Comparison of ENCODE assay signal across 10 cellular contexts in the genomic region with DNA sequence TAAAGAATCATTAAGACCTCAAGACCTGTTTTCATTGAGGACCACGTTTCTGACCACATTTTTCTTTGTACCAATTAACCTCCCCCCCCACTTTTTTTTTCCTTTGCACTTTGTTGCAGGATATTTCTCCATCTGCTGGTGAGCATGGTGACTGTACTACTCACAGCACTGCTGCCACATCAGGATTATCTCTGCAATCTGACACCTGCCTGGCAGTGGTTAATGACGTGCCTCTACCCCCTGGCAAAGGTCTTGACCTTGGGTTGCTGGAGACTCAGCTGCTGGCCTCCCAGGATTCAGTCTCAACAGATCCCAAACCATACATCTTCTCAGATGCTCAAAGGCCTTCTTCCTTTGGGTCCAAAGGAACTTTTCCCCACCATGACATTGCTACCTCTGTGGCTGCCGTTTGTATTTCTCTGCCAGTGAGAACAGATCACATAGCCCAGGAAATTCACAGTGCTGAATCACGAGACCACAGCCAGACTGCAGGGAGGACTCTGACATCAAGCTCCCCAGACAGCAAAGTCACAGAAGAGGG. TPM values are rescaled to one million over a fixed set of nuclear protein-coding genes. Genes with fewer than 3 reads are reported as not detected.
DNase-seq lines count a peak whose midpoint lies in the region; ATAC-seq and TF ChIP-seq lines count a peak whose summit lies in the region.
"Had no signal": no experiment of that assay in that cellular context is flagged by ENCODE, and none has a peak within 500 bp of the region (broad histone marks: within the 10 kb centered on the region; RNA-seq: fewer than 3 reads in every experiment).

No MANE protein-coding gene starts in this region.

- H3F3A ChIP-seq in smooth muscle cell (ENCODE audit: low read depth) = no peaks in the 10 kb centered on the region

- H3K27me3 ChIP-seq in smooth muscle cell (ENCODE audit: low read depth) = peaks cover 67% of the 10 kb centered on the region
- H3K27me3 ChIP-seq: neutrophil had no signal

- CTCF ChIA-PET in RWPE1 (lab: Yijun Ruan, JAX) = interaction anchor here (0.5 to 1.0 kb wide), 4 partner anchors 138 to 180 kb away, joined by 3 to 4 read pairs (median 4); no protein-coding TSS in a partner anchor

- TF ChIP-seq CTCF in RWPE1 (conservative IDR thresholded peaks at IDR 0.05; ENCODE audit: low read depth) = no peak
- no peak for TF ChIP-seq CTCF in smooth muscle cell (IDR thresholded peaks at IDR 0.05; ENCODE audit: borderline replicate concordance, insufficient read depth, poor library complexity, severe bottlenecking)

- no peaks in the 10 kb centered on the region for H3K36me3 ChIP-seq in smooth muscle cell (ENCODE audit: low read depth)
- H3K36me3 ChIP-seq: neutrophil had no signal

- POLR2A ChIA-PET in RWPE1 (lab: Yijun Ruan, JAX; ENCODE audit: low non-redundant PET) = no interaction called here

- H3K4me1 ChIP-seq in smooth muscle cell (ENCODE audit: low read depth) = no peaks in the 10 kb centered on the region

- H2AFZ ChIP-seq in smooth muscle cell (ENCODE audit: low read depth) = no peak overlapping the region

- H3K27ac ChIP-seq in RWPE1 (no peak overlapping the region), smooth muscle cell (ENCODE audit: low read depth) (no peak overlapping the region)
- H3K27ac ChIP-seq: neutrophil had no signal

- DNase-seq in NCI-H748 (lab: John Stamatoyannopoulos, UW; ENCODE audit: unreplicated experiment) (peak; percentile 33), NCI-H748 treated with DMSO at 0.1 percent for 48 hours (lab: John Stamatoyannopoulos, UW) (no peak), RWPE1 (ENCODE audit: low spot score) (peak; percentile 36), smooth muscle cell (lab: John Stamatoyannopoulos, UW; ENCODE audit: unreplicated experiment) (no peak)
- DNase-seq in activated effector memory CD4-positive, alpha-beta T cell treated with anti-CD3 and anti-CD28 coated beads, Interleukin-2, amount 50 U/mL, for 16 hours = peak; percentile 67
- DNase-seq in stimulated activated CD8-positive, alpha-beta memory T cell treated with anti-CD3 and anti-CD28 coated beads, Interleukin-7, amount 100 ng/mL, for 24 hours (ENCODE audit: low read depth) = peak; percentile 3
- DNase-seq: 8988T had no signal

- no peaks in the 10 kb centered on the region for H3K79me2 ChIP-seq in smooth muscle cell (ENCODE audit: low read depth)

- H3K4me3 ChIP-seq in smooth muscle cell = no peak overlapping the region

- H3K4me2 ChIP-seq in smooth muscle cell = no peak overlapping the region

- 58% methylated on average over 4 of the region's 4 CpGs for WGBS in smooth muscle cell (ENCODE audit: low lambda C conversion rate)

- H3K9ac ChIP-seq in smooth muscle cell (ENCODE audit: low read depth) = no peak overlapping the region

- ATAC-seq in GM18907 (IDR thresholded peaks at IDR 0.05; ENCODE audit: unreplicated experiment) (no peak), GM21737 (IDR thresholded peaks at IDR 0.05; ENCODE audit: unreplicated experiment) (no peak)

- H4K20me1 ChIP-seq in smooth muscle cell (ENCODE audit: low read depth) = no peaks in the 10 kb centered on the region

- no peaks in the 10 kb centered on the region for H3K9me3 ChIP-seq in smooth muscle cell (replicated peaks; ENCODE audit: low read depth)
- H3K9me3 ChIP-seq: neutrophil had no signal

RNA-seq across cellular contexts. Expression of a gene that starts 46.6 kb away (rescaled TPM):
- not detected in 2 replicates for total RNA-seq in smooth muscle cell
- polyA plus RNA-seq in smooth muscle cell = not detected in 2 replicates

Comparison
In these comparisons a context has a peak if more than half of its experiments do, and no peak if none do; other contexts are left out.
1. DNase-seq: peak in NCI-H748 (single experiment), RWPE1 (single experiment), activated effector memory CD4-positive, alpha-beta T cell treated with anti-CD3 and anti-CD28 coated beads, Interleukin-2, amount 50 U/mL, for 16 hours (single experiment) and stimulated activated CD8-positive, alpha-beta memory T cell treated with anti-CD3 and anti-CD28 coated beads, Interleukin-7, amount 100 ng/mL, for 24 hours (single experiment); none in NCI-H748 treated with DMSO at 0.1 percent for 48 hours (single experiment) and smooth muscle cell (single experiment).